ENCODE assay signal across 8 cellular contexts in the genomic region with DNA sequence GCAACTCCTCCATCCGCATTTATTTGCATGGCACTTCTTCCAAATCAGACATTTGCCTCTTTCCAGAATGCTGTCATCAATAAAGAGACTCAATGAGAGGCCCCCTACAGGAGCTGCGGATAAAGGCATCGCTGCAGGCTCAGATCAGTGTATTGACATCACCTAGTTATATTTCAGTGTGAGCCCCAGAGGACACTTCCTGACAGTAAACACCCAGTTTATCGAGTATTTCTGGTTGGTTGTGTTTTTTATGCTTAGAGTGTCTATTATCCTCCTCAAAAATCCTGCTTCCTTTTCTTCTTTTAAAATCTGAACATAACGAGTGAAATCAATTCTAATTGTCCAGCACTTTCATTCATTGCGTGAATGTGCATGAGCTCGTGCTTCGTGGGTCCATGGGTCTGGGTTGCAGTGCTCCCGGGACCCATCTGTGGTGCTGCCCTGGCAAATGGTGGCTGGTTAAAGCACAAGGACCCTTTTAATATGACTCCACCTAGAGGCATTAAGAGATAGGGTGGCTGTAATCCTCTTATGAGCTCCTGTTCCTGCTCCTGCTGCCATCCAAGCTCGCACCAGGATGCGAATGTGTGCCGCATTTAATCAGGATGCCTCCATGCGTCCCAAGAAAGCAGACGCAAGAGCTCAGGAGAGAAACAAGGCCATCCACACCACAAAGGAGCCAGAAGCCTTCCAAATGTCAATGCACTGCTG. TPM values are rescaled to one million over a fixed set of nuclear protein-coding genes. Genes with fewer than 3 reads are reported as not detected.
A peak's percentile ranks its signal among the peaks of the same experiment; 100 is the strongest.
DNase-seq lines count a peak whose midpoint lies in the region; ATAC-seq, FAIRE-seq and TF ChIP-seq lines count a peak whose summit lies in the region.
"Had no signal": no experiment of that assay in that cellular context is flagged by ENCODE, and none has a peak within 500 bp of the region (broad histone marks: within the 10 kb centered on the region; RNA-seq: fewer than 3 reads in every experiment).

No MANE protein-coding gene starts in this region.

- H3K27me3 ChIP-seq in bronchial epithelial cell (ENCODE audit: control insufficient read depth, insufficient read depth, low read length): no peaks in the 10 kb centered on the region
- H3K27me3 ChIP-seq in neural progenitor cell: no peaks in the 10 kb centered on the region

- H3K9me3 ChIP-seq in neural progenitor cell (ENCODE audit: low read depth): no peaks in the 10 kb centered on the region

- H3K4me1 ChIP-seq in neural progenitor cell: peaks cover 61% of the 10 kb centered on the region

- POLR2A ChIA-PET in GM10248 (lab: Yijun Ruan, JAX): interaction anchor here (1.4 kb wide), 1 partner anchor 14 kb away, joined by 6 read pairs; no protein-coding TSS in a partner anchor

- DNase-seq in GM10248 (ENCODE audit: extremely low spot score) (no peak), bronchial epithelial cell (ENCODE audit: low read depth) (no peak), neural progenitor cell (ENCODE audit: low spot score) (peak; percentile 75), immature natural killer cell (no peak), T-helper 9 cell (no peak)
- DNase-seq: stimulated activated CD4-positive, alpha-beta T cell treated with anti-CD3 and anti-CD28 coated beads, Interleukin-2, amount 100 ng/mL, for 24 hours had no signal

- H3K4me3 ChIP-seq in bronchial epithelial cell (ENCODE audit: low read depth, low read length) (no peak overlapping the region), neural progenitor cell (peak overlapping the region; percentile 15)

- H3K4me3 Mint-ChIP-seq in neural progenitor cell (peak overlapping the region; percentile 73), immature natural killer cell (no peak overlapping the region)

- no peaks in the 10 kb centered on the region for H4K20me1 ChIP-seq in neural progenitor cell (ENCODE audit: low read depth)

- H3K9me3 Mint-ChIP-seq in neural progenitor cell (no peaks in the 10 kb centered on the region), immature natural killer cell (no peaks in the 10 kb centered on the region)

- H3K4me1 Mint-ChIP-seq in neural progenitor cell (peaks cover 71% of the 10 kb centered on the region), immature natural killer cell (no peaks in the 10 kb centered on the region)

- H3K4me2 ChIP-seq in neural progenitor cell: peak overlapping the region; percentile 66

- FAIRE-seq in bronchial epithelial cell (lab: Jason Lieb, UNC): no peak

- H3K27ac Mint-ChIP-seq in neural progenitor cell: peak overlapping the region; percentile 95
- H3K27ac Mint-ChIP-seq in immature natural killer cell: no peak overlapping the region

- ATAC-seq in HG03442 (IDR thresholded peaks at IDR 0.05; ENCODE audit: unreplicated experiment): peak; percentile 38
- no peak for ATAC-seq in HG03469 (IDR thresholded peaks at IDR 0.05; ENCODE audit: unreplicated experiment)

- no peak overlapping the region for H2AFZ ChIP-seq in neural progenitor cell (replicated peaks)

- H3K36me3 ChIP-seq in bronchial epithelial cell (ENCODE audit: control insufficient read depth, insufficient read depth, low read length) (peaks cover 7% of the 10 kb centered on the region), neural progenitor cell (no peaks in the 10 kb centered on the region)

- H3K36me3 Mint-ChIP-seq in neural progenitor cell: peaks cover 1% of the 10 kb centered on the region
- H3K36me3 Mint-ChIP-seq in immature natural killer cell: no peaks in the 10 kb centered on the region

- CTCF ChIA-PET in GM10248 (lab: Yijun Ruan, JAX): interaction anchor here (1.4 to 4.2 kb wide), 9 partner anchors 10 to 46 kb away, joined by 5 to 22 read pairs (median 9); no protein-coding TSS in a partner anchor

- peak; percentile 10 for TF ChIP-seq CTCF in GM10248 (IDR thresholded peaks at IDR 0.05; ENCODE audit: control extremely low read depth, extremely low read depth, low read depth, missing control alignments)
- TF ChIP-seq CTCF in bronchial epithelial cell (IDR thresholded peaks at IDR 0.05; ENCODE audit: insufficient read depth, low read length, severe bottlenecking): peak; percentile 30
- TF ChIP-seq CTCF in neural progenitor cell (IDR thresholded peaks at IDR 0.05): peak; percentile 53

- H3K79me2 ChIP-seq in neural progenitor cell (ENCODE audit: low read depth): no peaks in the 10 kb centered on the region

- H3K9ac ChIP-seq in neural progenitor cell: no peak overlapping the region

- peaks cover 49% of the 10 kb centered on the region for H3F3A ChIP-seq in neural progenitor cell (ENCODE audit: low read depth)

- H3K27me3 Mint-ChIP-seq in neural progenitor cell (ENCODE audit: insufficient read depth, low read depth): peaks cover 32% of the 10 kb centered on the region
- H3K27me3 Mint-ChIP-seq in immature natural killer cell (ENCODE audit: low read depth in 3 of 3): peaks cover 0 to 7% (median 0%) of the 10 kb centered on the region in 3 donors

- peak overlapping the region; percentile 92 for H3K27ac ChIP-seq in neural progenitor cell

RNA-seq across cellular contexts. Expression of a gene that starts 38.9 kb away (rescaled TPM):
- total RNA-seq in bronchial epithelial cell (12.8 and 21.3 TPM in 2 replicates), neural progenitor cell (ENCODE audit: low replicate concordance) (27.8 and 32.0 TPM in 2 replicates)
- polyA plus RNA-seq in immature natural killer cell: not detected
